Comparison of ENCODE assay signal across 17 cellular contexts in the genomic region with DNA sequence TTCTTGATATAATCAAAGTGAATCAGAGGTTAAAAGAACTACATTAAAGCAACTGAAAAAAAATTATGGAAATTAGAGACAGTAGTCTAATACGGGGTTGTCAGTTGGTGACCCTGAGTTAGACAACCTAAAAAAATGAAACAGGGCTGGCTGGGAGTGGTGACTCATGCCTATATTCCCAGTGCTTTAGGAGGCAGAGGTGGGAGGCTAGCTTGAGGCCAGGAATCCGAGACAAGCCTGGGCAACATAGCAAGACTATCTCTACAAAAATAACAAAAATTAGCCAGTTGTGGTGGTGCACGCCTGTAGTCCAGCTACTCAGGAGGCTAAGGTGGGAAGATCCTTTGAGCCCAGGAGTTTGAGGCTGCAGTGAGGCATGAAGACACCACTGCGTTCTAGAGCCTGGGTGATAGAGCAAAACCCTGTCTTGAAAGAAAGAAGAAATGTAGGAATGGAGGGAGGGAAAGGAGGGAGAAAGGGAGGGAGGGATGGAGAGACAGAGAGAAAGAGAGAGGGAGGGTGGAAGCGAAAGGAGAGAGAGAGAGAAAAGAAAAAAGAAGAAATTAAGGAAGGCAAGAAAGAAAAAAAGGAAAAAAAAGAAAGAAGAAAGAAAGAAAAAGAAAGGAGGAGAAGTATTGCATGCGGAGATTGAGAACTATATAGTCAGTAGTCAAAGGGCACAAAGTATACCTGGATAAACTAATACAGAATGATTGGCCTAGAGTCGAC.
DNase-seq lines count a peak whose midpoint lies in the region; TF ChIP-seq lines count a peak whose summit lies in the region.
"Had no signal": no experiment of that assay in that cellular context is flagged by ENCODE, and none has a peak within 500 bp of the region (broad histone marks: within the 10 kb centered on the region; RNA-seq: fewer than 3 reads in every experiment).

No MANE protein-coding gene starts in this region.

- no peaks in the 10 kb centered on the region; a peak in 1 of 3 replicates for H3K36me3 ChIP-seq in HEK293 (ENCODE audit: control insufficient read depth in 2 of 2, insufficient read depth in 1 of 2, low read length in 2 of 2)

- no peak overlapping the region for H3K27ac ChIP-seq in HEK293 (ENCODE audit: extremely low read depth, low read depth, low read length)
- no peak overlapping the region for H3K27ac ChIP-seq in coronary artery
- H3K27ac ChIP-seq: GM23248 had no signal

- H3K4me3 ChIP-seq in HEK293 (ENCODE audit: low read depth, low read length) (no peak overlapping the region), coronary artery (no peak overlapping the region)
- H3K4me3 ChIP-seq: GM12878, GM23248 had no signal

- POLR2A ChIA-PET in HEK293 (lab: Yijun Ruan, JAX), result no interaction called here

- H3K4me1 ChIP-seq in HEK293 (ENCODE audit: control insufficient read depth, insufficient read depth, low read length), result no peaks in the 10 kb centered on the region

- DNase-seq in NCI-H226, result peak; percentile 9
- peak; percentile 14 for DNase-seq in coronary artery (ENCODE audit: low spot score)
- no peak for DNase-seq in epidermal melanocyte (ENCODE audit: insufficient read length, low spot score)
- DNase-seq in D341Med (ENCODE audit: low spot score), result no peak
- DNase-seq in SIG-M5 (lab: John Stamatoyannopoulos, UW), result no peak
- DNase-seq: C1 segment of cervical spinal cord; Calu3; CD4-positive, alpha-beta memory T cell; COR-L47; DMS153; DND-41; GDM1; GM23248; H7; HCEC 1CT had no signal

- H3K9me3 ChIP-seq in HEK293 (ENCODE audit: control insufficient read depth, insufficient read depth, low read depth, low read length), result no peaks in the 10 kb centered on the region

- TF ChIP-seq CTCF in HEK293 (tag by site-specific recombination; IDR thresholded peaks at IDR 0.05) (no peak), coronary artery (IDR thresholded peaks at IDR 0.05) (no peak)

- CTCF ChIA-PET in HEK293 (lab: Yijun Ruan, JAX), result no interaction called here

TF ChIP-seq in HEK293, 187 proteins besides CTCF, POLR2A, EP300 and RAD21:
- TF ChIP-seq PRDM1 (tag by site-specific recombination; IDR thresholded peaks at IDR 0.05), result peak; percentile 57; the same call in 1 of the 2 replicates
- peak; percentile 74; the same call in 1 of the 2 replicates for TF ChIP-seq ZNF366 (tag by site-specific recombination; conservative IDR thresholded peaks at IDR 0.05)
- TF ChIP-seq ZBTB1 (tag by site-specific recombination; IDR thresholded peaks at IDR 0.05), result no peak

Comparison
In these comparisons a context has a peak if more than half of its experiments do, and no peak if none do; other contexts are left out.
1. DNase-seq: peak in NCI-H226 (single experiment) and coronary artery (single experiment); none in epidermal melanocyte (single experiment), D341Med (single experiment) and SIG-M5 (single experiment).